In genomic region chr2:130388221-130388907, GRCh38 we compare ENCODE assay signal across 1 cellular context.
TF ChIP-seq lines count a peak whose summit lies in the region.

No MANE protein-coding gene starts in this region.

TF ChIP-seq in GM23338, 12 proteins besides CTCF, POLR2A, EP300 and RAD21 (continued from another document):
- TF ChIP-seq ZNF462 (CRISPR knock-in tag; IDR thresholded peaks at IDR 0.05) (no peak), NANOG (IDR thresholded peaks at IDR 0.05; ENCODE audit: borderline replicate concordance) (no peak), CREB1 (CRISPR knock-in tag; IDR thresholded peaks at IDR 0.05; ENCODE audit: low read depth) (no peak), ZNF331 (CRISPR knock-in tag; IDR thresholded peaks at IDR 0.05; ENCODE audit: low read depth) (no peak), EZH2phosphoT487 (IDR thresholded peaks at IDR 0.05; ENCODE audit: unreplicated experiment) (no peak), JUNB (IDR thresholded peaks at IDR 0.05; ENCODE audit: unreplicated experiment) (no peak)
- TF ChIP-seq, protein P1, sequence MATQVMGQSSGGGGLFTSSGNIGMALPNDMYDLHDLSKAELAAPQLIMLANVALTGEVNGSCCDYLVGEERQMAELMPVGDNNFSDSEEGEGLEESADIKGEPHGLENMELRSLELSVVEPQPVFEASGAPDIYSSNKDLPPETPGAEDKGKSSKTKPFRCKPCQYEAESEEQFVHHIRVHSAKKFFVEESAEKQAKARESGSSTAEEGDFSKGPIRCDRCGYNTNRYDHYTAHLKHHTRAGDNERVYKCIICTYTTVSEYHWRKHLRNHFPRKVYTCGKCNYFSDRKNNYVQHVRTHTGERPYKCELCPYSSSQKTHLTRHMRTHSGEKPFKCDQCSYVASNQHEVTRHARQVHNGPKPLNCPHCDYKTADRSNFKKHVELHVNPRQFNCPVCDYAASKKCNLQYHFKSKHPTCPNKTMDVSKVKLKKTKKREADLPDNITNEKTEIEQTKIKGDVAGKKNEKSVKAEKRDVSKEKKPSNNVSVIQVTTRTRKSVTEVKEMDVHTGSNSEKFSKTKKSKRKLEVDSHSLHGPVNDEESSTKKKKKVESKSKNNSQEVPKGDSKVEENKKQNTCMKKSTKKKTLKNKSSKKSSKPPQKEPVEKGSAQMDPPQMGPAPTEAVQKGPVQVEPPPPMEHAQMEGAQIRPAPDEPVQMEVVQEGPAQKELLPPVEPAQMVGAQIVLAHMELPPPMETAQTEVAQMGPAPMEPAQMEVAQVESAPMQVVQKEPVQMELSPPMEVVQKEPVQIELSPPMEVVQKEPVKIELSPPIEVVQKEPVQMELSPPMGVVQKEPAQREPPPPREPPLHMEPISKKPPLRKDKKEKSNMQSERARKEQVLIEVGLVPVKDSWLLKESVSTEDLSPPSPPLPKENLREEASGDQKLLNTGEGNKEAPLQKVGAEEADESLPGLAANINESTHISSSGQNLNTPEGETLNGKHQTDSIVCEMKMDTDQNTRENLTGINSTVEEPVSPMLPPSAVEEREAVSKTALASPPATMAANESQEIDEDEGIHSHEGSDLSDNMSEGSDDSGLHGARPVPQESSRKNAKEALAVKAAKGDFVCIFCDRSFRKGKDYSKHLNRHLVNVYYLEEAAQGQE (IDR thresholded peaks at IDR 0.05; ENCODE audit: unreplicated experiment), result no peak
TF ChIP-seq in GM23338: peak in this region for 0.
